ENCODE assay signal across 13 cellular contexts in genomic region chr4:167222098-167222497, GRCh38. TPM values are rescaled to one million over a fixed set of nuclear protein-coding genes. Genes with fewer than 3 reads are reported as not detected.
DNase-seq lines count a peak whose midpoint lies in the region; ATAC-seq and TF ChIP-seq lines count a peak whose summit lies in the region.
"Had no signal": no experiment of that assay in that cellular context is flagged by ENCODE, and none has a peak within 500 bp of the region (broad histone marks: within the 10 kb centered on the region; RNA-seq: fewer than 3 reads in every experiment).

No MANE protein-coding gene starts in this region.

- WGBS in mesendoderm (ENCODE audit: extremely low coverage, insufficient coverage, low lambda C conversion rate): no CpG with 5 or more reads among the region's 2 CpGs

- no peak overlapping the region for H4K8ac ChIP-seq in mesendoderm (ENCODE audit: low read depth, low read length)

- H3K4me1 ChIP-seq in tibial artery (no peaks in the 10 kb centered on the region), mesendoderm (ENCODE audit: control insufficient read depth, low read depth, low read length) (no peaks in the 10 kb centered on the region)
- H3K4me1 ChIP-seq: heart right ventricle had no signal

- H2AK5ac ChIP-seq in mesendoderm (ENCODE audit: low read length): no peak overlapping the region

- no peaks in the 10 kb centered on the region for H3K9me3 ChIP-seq in tibial artery
- H3K9me3 ChIP-seq: heart right ventricle had no signal

- TF ChIP-seq CTCF in tibial artery (IDR thresholded peaks at IDR 0.05): no peak

- DNase-seq in sciatic nerve (ENCODE audit: low spot score): no peak
- no peak for DNase-seq in tibial artery
- DNase-seq in islet precursor cell: no peak
- no peak for DNase-seq in mesendoderm
- no peak for DNase-seq in ureter (ENCODE audit: low spot score)
- DNase-seq: activated effector memory CD4-positive, alpha-beta T cell treated with Interleukin-2 at 50 U/mL for 16 hours; heart right ventricle; NCI-H69 had no signal

- H3K79me1 ChIP-seq in mesendoderm (ENCODE audit: low read length): no peaks in the 10 kb centered on the region

- peak; percentile 89 for ATAC-seq in GM19397 (IDR thresholded peaks at IDR 0.05; ENCODE audit: unreplicated experiment)
- ATAC-seq in HG02840 (IDR thresholded peaks at IDR 0.05; ENCODE audit: low FRiP score, unreplicated experiment): peak; percentile 79
- ATAC-seq in HG03521 (IDR thresholded peaks at IDR 0.05; ENCODE audit: unreplicated experiment): peak; percentile 92
- peak; percentile 28 for ATAC-seq in sciatic nerve
- ATAC-seq: heart right ventricle had no signal

- H3K27me3 ChIP-seq in tibial artery (no peaks in the 10 kb centered on the region), mesendoderm (ENCODE audit: insufficient read depth, low read length, poor library complexity) (no peaks in the 10 kb centered on the region)
- H3K27me3 ChIP-seq: heart right ventricle had no signal

- no peak overlapping the region for H3K56ac ChIP-seq in mesendoderm (ENCODE audit: low read length)

- H3K4me2 ChIP-seq in mesendoderm (ENCODE audit: low read length): no peak overlapping the region

- H3K23ac ChIP-seq in mesendoderm (ENCODE audit: low read length): no peak overlapping the region

- H3K4me3 ChIP-seq in tibial artery (no peak overlapping the region), mesendoderm (ENCODE audit: low read length) (no peak overlapping the region)
- H3K4me3 ChIP-seq: heart right ventricle had no signal

- no peak overlapping the region for H2BK5ac ChIP-seq in mesendoderm (ENCODE audit: low read length)

- H3K36me3 ChIP-seq in tibial artery: no peaks in the 10 kb centered on the region
- H3K36me3 ChIP-seq in mesendoderm (ENCODE audit: control insufficient read depth, insufficient read depth, low read length): no peaks in the 10 kb centered on the region
- H3K36me3 ChIP-seq: heart right ventricle had no signal

- no peak overlapping the region for H2BK120ac ChIP-seq in mesendoderm (ENCODE audit: low read depth, low read length)

- no peak overlapping the region for H4K5ac ChIP-seq in mesendoderm (ENCODE audit: low read length)

- intact Hi-C loops in sciatic nerve (cut with DNase I) (no loop called here), tibial artery (cut with DNase I; ENCODE audit: low total_unique reads) (no loop called here)

- no peak overlapping the region for H3K18ac ChIP-seq in mesendoderm (ENCODE audit: low read length)

- no peak overlapping the region for H3K4ac ChIP-seq in mesendoderm (ENCODE audit: low read depth, low read length)

- no peak overlapping the region for H2BK15ac ChIP-seq in mesendoderm (replicated peaks; ENCODE audit: low read depth)

- no peak overlapping the region for H3K27ac ChIP-seq in tibial artery
- H3K27ac ChIP-seq in mesendoderm (ENCODE audit: low read depth, low read length): no peak overlapping the region
- H3K27ac ChIP-seq: heart right ventricle had no signal

- H3K79me2 ChIP-seq in mesendoderm (ENCODE audit: control insufficient read depth, insufficient read depth, low read length): no peaks in the 10 kb centered on the region

- H3K9ac ChIP-seq in mesendoderm (ENCODE audit: low read length): no peak overlapping the region

RNA-seq across cellular contexts. Expression of gene SPOCK3, which starts 12.2 kb away (rescaled TPM):
- total RNA-seq in sciatic nerve (not detected), ureter (5.1 TPM)
- 0.11 TPM for polyA plus RNA-seq in mesendoderm (2013, experiment 1 of 2)
- polyA plus RNA-seq in mesendoderm (2013, experiment 2 of 2): 0.06 TPM
- total RNA-seq: dermis microvascular lymphatic vessel endothelial cell; T-helper 2 cell treated with Interferon-gamma antibody and Interleukin-4, amounts not matched to agents 100 ng/mL and 5 ng/mL, for 36 hours had no signal
- polyA plus RNA-seq: heart right ventricle had no signal

Comparison
In these comparisons a context has a peak if more than half of its experiments do, and no peak if none do; other contexts are left out.
1. ATAC-seq: peak in every context shown above with its lines; median percentile 92 in HG03521; 89 in GM19397; 79 in HG02840; 28 in sciatic nerve.